ENCODE assay signal across 21 cellular contexts in genomic region chr7:129702761-129703338, GRCh38.
DNase-seq lines count a peak whose midpoint lies in the region; ATAC-seq and TF ChIP-seq lines count a peak whose summit lies in the region.
"Had no signal": no experiment of that assay in that cellular context is flagged by ENCODE, and none has a peak within 500 bp of the region (broad histone marks: within the 10 kb centered on the region; RNA-seq: fewer than 3 reads in every experiment).

No MANE protein-coding gene starts in this region.

- no CpG with 5 or more reads among the region's 3 CpGs for WGBS in IMR-90 (ENCODE audit: extremely low coverage in 2 of 2, insufficient read length in 1 of 2), 2 experiments

- no peak overlapping the region for H3K9ac ChIP-seq in IMR-90 (ENCODE audit: low read depth, low read length)
- H3K9ac ChIP-seq: BLaER1 had no signal

- no peak for TF ChIP-seq RAD21 in IMR-90 (IDR thresholded peaks at IDR 0.05; ENCODE audit: low read length)

- H3K79me1 ChIP-seq in IMR-90 (ENCODE audit: low read depth in 1 of 2, low read length in 2 of 2), result 0 out of 4 replicates have a peak, but pooled peaks cover 0 to 4% of the 10 kb centered on the region in 2 experiments

- in situ Hi-C loops in IMR-90 (cut with MboI; ENCODE audit: low sequenced_read_pairs), result no loop called here

- H2AK9ac ChIP-seq in IMR-90 (replicated peaks; ENCODE audit: low read depth, low read length, poor library complexity), result no peak overlapping the region

- intact Hi-C loops in IMR-90 (cut with micrococcal nuclease), result no loop called here

- no peak overlapping the region for H3K56ac ChIP-seq in IMR-90 (ENCODE audit: extremely low read depth, insufficient read depth, low read length)

- POLR2A ChIA-PET in IMR-90 (lab: Charles Lee; ENCODE audit: unreplicated experiment), result interaction anchor here (0.6 kb wide), 1 partner anchor 9 kb away, joined by 4 read pairs; no protein-coding TSS in a partner anchor

- CTCF ChIA-PET in IMR-90 (lab: Yijun Ruan, JAX), result interaction anchor here (1.4 kb wide), 1 partner anchor 19 kb away, joined by 3 read pairs; no protein-coding TSS in a partner anchor

- peak overlapping the region; percentile 82; the same call in 1 of the 2 replicates for H3K18ac ChIP-seq in IMR-90 (ENCODE audit: low read depth, low read length)

- H3K4me1 Mint-ChIP-seq in activated T-helper 17 cell treated with anti-CD3 and anti-CD28 coated beads, Interleukin-2, amount 50 U/mL, for 72 hours, result peaks cover 13% of the 10 kb centered on the region
- peaks cover 12% of the 10 kb centered on the region for H3K4me1 Mint-ChIP-seq in activated T-cell treated with anti-CD3 and anti-CD28 coated beads, Interleukin-2, amount 50 U/mL, for 72 hours (ENCODE audit: low read depth)

- H3K27ac ChIP-seq in IMR-90 (ENCODE audit: insufficient read depth, low read length), result no peak overlapping the region
- no peak overlapping the region for H3K27ac ChIP-seq in osteoblast (ENCODE audit: low read depth, low read length)
- H3K27ac ChIP-seq: BLaER1, HL-60, PC-9 had no signal

- H3K9me1 ChIP-seq in IMR-90 (ENCODE audit: insufficient read depth, low read length), result no peaks in the 10 kb centered on the region; the same call in 1 of the 2 replicates

- no peak overlapping the region for H2BK15ac ChIP-seq in IMR-90 (ENCODE audit: low read depth, low read length)

- no peak overlapping the region for H4K8ac ChIP-seq in IMR-90 (ENCODE audit: low read depth in 2 of 2, low read length in 2 of 2)

- no peak overlapping the region for H2AK5ac ChIP-seq in IMR-90 (ENCODE audit: low read depth, low read length)

- H2BK20ac ChIP-seq in IMR-90 (ENCODE audit: low read depth, low read length), result no peak overlapping the region; the same call in 1 of the 2 replicates

- H3K36me3 ChIP-seq in IMR-90 (ENCODE audit: control insufficient read depth, insufficient read depth, low read length) (peaks cover 4% of the 10 kb centered on the region; the same call in 1 of the 2 replicates), osteoblast (ENCODE audit: insufficient read depth, low read length) (no peaks in the 10 kb centered on the region)

- no peaks in the 10 kb centered on the region for H3K27me3 Mint-ChIP-seq in activated T-helper 17 cell treated with anti-CD3 and anti-CD28 coated beads, Interleukin-2, amount 50 U/mL, for 72 hours
- H3K27me3 Mint-ChIP-seq in activated T-cell treated with anti-CD3 and anti-CD28 coated beads, Interleukin-2, amount 50 U/mL, for 72 hours (ENCODE audit: low read depth), result no peaks in the 10 kb centered on the region
- H3K27me3 Mint-ChIP-seq: CD4-positive, CD25-positive, alpha-beta regulatory T cell had no signal

- no peak overlapping the region for H2BK120ac ChIP-seq in IMR-90 (ENCODE audit: low read depth, low read length)

- H3K4me2 ChIP-seq in IMR-90 (ENCODE audit: low read depth, low read length) (peak overlapping the region; percentile 61; the same call in 1 of the 2 replicates), osteoblast (ENCODE audit: insufficient read depth, low read length) (peak overlapping the region; percentile 18)
- H3K4me2 ChIP-seq: BLaER1, GM23338, PC-9 had no signal

- BruUV-seq in IMR-90 (replicated peaks; lab: Mats Ljungman, UMichigan), result no TSS peak

- 0 out of 2 replicates have a peak overlapping the region, but pooled peaks have one; percentile 19 for H4K91ac ChIP-seq in IMR-90 (ENCODE audit: insufficient read depth, low read depth, low read length)

- H4K20me1 ChIP-seq in IMR-90 (ENCODE audit: insufficient read depth, low read length) (no peaks in the 10 kb centered on the region), osteoblast (ENCODE audit: insufficient read depth, low read length) (peaks cover 4% of the 10 kb centered on the region)
- H4K20me1 ChIP-seq: BLaER1 had no signal

- H3K27me3 ChIP-seq in IMR-90 (ENCODE audit: control insufficient read depth, insufficient read depth, low read length) (no peaks in the 10 kb centered on the region), osteoblast (ENCODE audit: insufficient read depth, low read length) (no peaks in the 10 kb centered on the region)
- H3K27me3 ChIP-seq: BLaER1 had no signal

- H3K9me3 ChIP-seq in IMR-90 (ENCODE audit: control insufficient read depth, insufficient read depth, low read length), result no peaks in the 10 kb centered on the region
- H3K9me3 ChIP-seq in osteoblast (ENCODE audit: low read depth, low read length), result no peaks in the 10 kb centered on the region
- H3K9me3 ChIP-seq: BLaER1 had no signal

- dilution Hi-C loops in IMR-90 (cut with HindIII; ENCODE audit: low sequenced_read_pairs, unreplicated experiment), result no loop called here

- H3K4me3 Mint-ChIP-seq in activated T-helper 17 cell treated with anti-CD3 and anti-CD28 coated beads, Interleukin-2, amount 50 U/mL, for 72 hours, result no peak overlapping the region
- H3K4me3 Mint-ChIP-seq in activated T-cell treated with anti-CD3 and anti-CD28 coated beads, Interleukin-2, amount 50 U/mL, for 72 hours, result no peak overlapping the region
- H3K4me3 Mint-ChIP-seq: CD4-positive, CD25-positive, alpha-beta regulatory T cell; GM23338; H9 had no signal

- peak overlapping the region; percentile 5 for H3K27ac Mint-ChIP-seq in activated T-helper 17 cell treated with anti-CD3 and anti-CD28 coated beads, Interleukin-2, amount 50 U/mL, for 72 hours
- no peak overlapping the region for H3K27ac Mint-ChIP-seq in activated T-cell treated with anti-CD3 and anti-CD28 coated beads, Interleukin-2, amount 50 U/mL, for 72 hours
- H3K27ac Mint-ChIP-seq: GM23338, H9 had no signal

- no peak overlapping the region for H2BK5ac ChIP-seq in IMR-90 (ENCODE audit: low read depth, low read length, poor library complexity, severe bottlenecking)

- H4K5ac ChIP-seq in IMR-90 (ENCODE audit: low read depth, low read length), result no peak overlapping the region

- ATAC-seq in IMR-90 (ENCODE audit: low read depth), result peak; percentile 51
- ATAC-seq in activated T-helper 17 cell treated with anti-CD3 and anti-CD28 coated beads, Interleukin-2, amount 50 U/mL, for 72 hours (replicated peaks), result no peak
- no peak for ATAC-seq in HG03571 (IDR thresholded peaks at IDR 0.05; ENCODE audit: unreplicated experiment)
- no peak for ATAC-seq in activated T-cell treated with anti-CD3 and anti-CD28 coated beads, Interleukin-2, amount 50 U/mL, for 72 hours (replicated peaks in 1 of 2)
- ATAC-seq: GM23338 had no signal

- H3K4me3 ChIP-seq in IMR-90 (ENCODE audit: insufficient read depth, low read depth, low read length) (no peak overlapping the region), choroid plexus epithelial cell (ENCODE audit: low read depth, low read length) (no peak overlapping the region), osteoblast (ENCODE audit: insufficient read depth, low read length) (no peak overlapping the region)
- H3K4me3 ChIP-seq: BLaER1, GM23338, PC-9 had no signal

- TF ChIP-seq POLR2A in IMR-90 (IDR thresholded peaks at IDR 0.05; ENCODE audit: low read depth, low read length), result no peak

- H3K4me1 ChIP-seq in IMR-90 (ENCODE audit: control insufficient read depth, insufficient read depth, low read length), result peaks cover 6% of the 10 kb centered on the region
- H3K4me1 ChIP-seq in osteoblast (ENCODE audit: insufficient read depth, low read length), result peaks cover 14% of the 10 kb centered on the region

- TF ChIP-seq CTCF in IMR-90 (conservative IDR thresholded peaks at IDR 0.05; ENCODE audit: low read depth, low read length), result no peak
- no peak for TF ChIP-seq CTCF in choroid plexus epithelial cell (conservative IDR thresholded peaks at IDR 0.05; ENCODE audit: low read depth, low read length)
- no peak for TF ChIP-seq CTCF in osteoblast (IDR thresholded peaks at IDR 0.05; ENCODE audit: extremely low read depth, low read depth, low read length)

- H3K79me2 ChIP-seq in osteoblast (ENCODE audit: insufficient read depth, low read length), result no peaks in the 10 kb centered on the region

- H3K36me3 Mint-ChIP-seq in activated T-helper 17 cell treated with anti-CD3 and anti-CD28 coated beads, Interleukin-2, amount 50 U/mL, for 72 hours (ENCODE audit: low read depth), result peaks cover 33% of the 10 kb centered on the region
- H3K36me3 Mint-ChIP-seq in activated T-cell treated with anti-CD3 and anti-CD28 coated beads, Interleukin-2, amount 50 U/mL, for 72 hours (ENCODE audit: insufficient read depth in 2 of 2), result peaks cover 1 to 5% of the 10 kb centered on the region in 2 donors

- H3K23ac ChIP-seq in IMR-90 (ENCODE audit: low read depth, low read length), result peak overlapping the region; percentile 60; the same call in 1 of the 2 replicates

- H3K9me3 Mint-ChIP-seq in activated T-helper 17 cell treated with anti-CD3 and anti-CD28 coated beads, Interleukin-2, amount 50 U/mL, for 72 hours, result no peaks in the 10 kb centered on the region
- H3K9me3 Mint-ChIP-seq in activated T-cell treated with anti-CD3 and anti-CD28 coated beads, Interleukin-2, amount 50 U/mL, for 72 hours, result no peaks in the 10 kb centered on the region
- H3K9me3 Mint-ChIP-seq: CD4-positive, CD25-positive, alpha-beta regulatory T cell; GM23338; H9 had no signal

- no peak for DNase-seq in IMR-90
- peak; percentile 8 for DNase-seq in choroid plexus epithelial cell (ENCODE audit: low read depth)
- no peak for DNase-seq in osteoblast (ENCODE audit: insufficient read length, low spot score, missing footprints)
- no peak for DNase-seq in LoVo (ENCODE audit: low spot score)
- DNase-seq in activated T-cell treated with anti-CD3 and anti-CD28 coated beads, Interleukin-2, amount 50 U/mL, for 72 hours, result no peak
- DNase-seq: CD4-positive, CD25-positive, alpha-beta regulatory T cell; H9; Kasumi-1; NCI-H1105 treated with DMSO at 0.1 percent for 48 hours; NCI-H146; NCI-H1930; NCI-H526 treated with DMSO at 0.1 percent for 48 hours; PC-9; Right ventricle myocardium superior; RPMI8226; SW 1271 had no signal

- peak overlapping the region; percentile 19; the same call in 1 of the 2 replicates for H3K4ac ChIP-seq in IMR-90 (ENCODE audit: low read depth, low read length)

- H2AFZ ChIP-seq in IMR-90 (replicated peaks; ENCODE audit: low read length, poor library complexity), result no peak overlapping the region
- no peak overlapping the region for H2AFZ ChIP-seq in osteoblast (ENCODE audit: low read length)
- H2AFZ ChIP-seq: GM23338, PC-9 had no signal

- peak overlapping the region; percentile 23; the same call in 1 of the 2 replicates for H3K14ac ChIP-seq in IMR-90 (replicated peaks; ENCODE audit: low read depth, low read length)

TF ChIP-seq in IMR-90, 13 proteins besides CTCF, POLR2A, EP300 and RAD21 (continues in another document):
- TF ChIP-seq RFX5 (IDR thresholded peaks at IDR 0.05; ENCODE audit: low read depth, low read length) (no peak), BHLHE40 (IDR thresholded peaks at IDR 0.05; ENCODE audit: low read depth, low read length) (no peak), SMC3 (IDR thresholded peaks at IDR 0.05; ENCODE audit: low read depth, low read length) (no peak), MAZ (IDR thresholded peaks at IDR 0.05; ENCODE audit: borderline replicate concordance, low read depth, low read length) (no peak), USF2 (IDR thresholded peaks at IDR 0.05; ENCODE audit: low read depth, low read length) (no peak)
